Comparison of ENCODE assay signal across 24 cellular contexts in genomic region chr3:134037168-134037567, GRCh38. TPM values are rescaled to one million over a fixed set of nuclear protein-coding genes. Genes with fewer than 3 reads are reported as not detected.
"Had no signal": no experiment of that assay in that cellular context is flagged by ENCODE, and none has a peak within 500 bp of the region (broad histone marks: within the 10 kb centered on the region; RNA-seq: fewer than 3 reads in every experiment).

No MANE protein-coding gene starts in this region.

- H3K4me3 ChIP-seq: Peyer's patch, SJCRH30 had no signal

- H3K27ac ChIP-seq: RWPE1, SJCRH30, VCaP had no signal

- H3K36me3 ChIP-seq: Peyer's patch, SJCRH30 had no signal

- H3K9ac ChIP-seq: SK-N-SH had no signal

- H3K4me1 ChIP-seq: SJCRH30 had no signal

- H3K9me3 ChIP-seq: Peyer's patch, SK-N-SH had no signal

- H3K27me3 ChIP-seq: Peyer's patch, SJCRH30 had no signal

- DNase-seq: activated CD4-positive, alpha-beta memory T cell treated with anti-CD3 and anti-CD28 coated beads for 36 hours; activated CD4-positive, alpha-beta T cell treated with anti-CD3 and anti-CD28 coated beads, Interleukin-2, amount 10 ng/mL, durations not matched to agents 7 days and 5 days; activated CD4-positive, CD25-positive, alpha-beta regulatory T cell; activated effector memory CD4-positive, alpha-beta T cell treated with Interleukin-2 at 50 U/mL for 16 hours; activated naive CD4-positive, alpha-beta T cell; activated T-cell treated with anti-CD3 and anti-CD28 coated beads, Interleukin-2, amount 50 U/mL, for 24 hours; aorta; KG1; NCI-H1048; NCI-H1417; NCI-H2029 treated with DMSO at 0.1 percent for 48 hours; NCI-H510A treated with DMSO at 0.1 percent for 48 hours; NCI-H69; Peyer's patch; Right ventricle myocardium superior; SJCRH30; SK-N-SH; T-helper 1 cell had no signal

RNA-seq across cellular contexts. Expression of gene SLCO2A1, which starts 7.4 kb away (rescaled TPM):
- total RNA-seq: activated CD4-positive, alpha-beta memory T cell treated with anti-CD3 and anti-CD28 coated beads for 36 hours; activated CD4-positive, alpha-beta T cell treated with anti-CD3 and anti-CD28 coated beads, Interleukin-2, amount 10 ng/mL, durations not matched to agents 7 days and 5 days; activated CD8-positive, alpha-beta memory T cell treated with anti-CD3 and anti-CD28 coated beads for 36 hours; activated T-helper 1 cell treated with anti-CD3 and anti-CD28 coated beads, Interleukin-12 subunit alpha, Interleukin-12 subunit beta, Interleukin-2, Interleukin-4 antibody, amounts not matched to agents 30 ng/mL and 10 ng/mL and 1 ng/mL, durations not matched to agents 14 hours and 24 hours and 36 hours; SJCRH30; T-helper 2 cell treated with Interferon-gamma antibody and Interleukin-4, amounts not matched to agents 100 ng/mL and 5 ng/mL, for 36 hours had no signal
- polyA plus RNA-seq: IgD-negative memory B cell had no signal
